ENCODE assay signal across 20 cellular contexts in the genomic region with DNA sequence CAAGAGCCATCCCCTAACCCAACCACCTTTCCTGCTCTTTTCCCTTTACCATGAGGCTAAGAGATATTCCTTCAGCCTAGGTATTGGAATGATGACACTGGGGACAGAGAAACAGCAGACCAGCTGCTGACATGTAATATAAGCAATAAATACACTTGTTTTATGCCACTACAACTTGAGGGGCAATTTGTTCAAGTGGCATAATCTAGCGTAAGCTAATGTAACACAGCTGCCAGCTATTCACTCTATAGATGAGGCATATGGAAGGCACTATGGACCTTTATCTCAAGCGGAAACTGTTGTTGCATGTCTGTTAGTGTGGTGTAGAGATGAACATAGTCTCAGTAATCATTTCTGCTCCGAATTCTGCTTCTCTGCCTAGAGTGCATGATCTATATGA.
DNase-seq lines count a peak whose midpoint lies in the region; ATAC-seq and TF ChIP-seq lines count a peak whose summit lies in the region.
"Had no signal": no experiment of that assay in that cellular context is flagged by ENCODE, and none has a peak within 500 bp of the region (broad histone marks: within the 10 kb centered on the region; RNA-seq: fewer than 3 reads in every experiment).

No MANE protein-coding gene starts in this region.

- no peak overlapping the region; the same call in 1 of the 2 replicates for H2BK20ac ChIP-seq in IMR-90 (ENCODE audit: low read depth, low read length)

- CTCF ChIA-PET in IMR-90 (lab: Yijun Ruan, JAX), result no interaction called here

- peak overlapping the region; percentile 33; the same call in 1 of the 2 replicates for H3K4ac ChIP-seq in IMR-90 (ENCODE audit: low read depth, low read length)

- H4K20me1 ChIP-seq in IMR-90 (ENCODE audit: insufficient read depth, low read length) (peaks cover 31% of the 10 kb centered on the region), osteoblast (ENCODE audit: insufficient read depth, low read length) (no peaks in the 10 kb centered on the region)

- H4K5ac ChIP-seq in IMR-90 (ENCODE audit: low read depth, low read length), result no peak overlapping the region

- H3K27ac ChIP-seq in IMR-90 (ENCODE audit: insufficient read depth, low read length), result peak overlapping the region; percentile 17; the same call in 1 of the 2 replicates
- peak overlapping the region; percentile 48 for H3K27ac ChIP-seq in osteoblast (ENCODE audit: low read depth, low read length)
- H3K27ac ChIP-seq: KMS-11 had no signal

- no peak overlapping the region for H2BK15ac ChIP-seq in IMR-90 (ENCODE audit: low read depth, low read length)

- H2AK9ac ChIP-seq in IMR-90 (replicated peaks; ENCODE audit: low read depth, low read length, poor library complexity), result no peak overlapping the region

- BruUV-seq in IMR-90 (replicated peaks; lab: Mats Ljungman, UMichigan), result no TSS peak

- no peak overlapping the region for H3K4me2 ChIP-seq in IMR-90 (ENCODE audit: low read depth, low read length)
- no peak overlapping the region for H3K4me2 ChIP-seq in osteoblast (ENCODE audit: insufficient read depth, low read length)
- H3K4me2 ChIP-seq: KMS-11 had no signal

- dilution Hi-C loops in IMR-90 (cut with HindIII; ENCODE audit: low sequenced_read_pairs, unreplicated experiment), result no loop called here

- TF ChIP-seq POLR2A in IMR-90 (IDR thresholded peaks at IDR 0.05; ENCODE audit: low read depth, low read length), result no peak

- H3K79me1 ChIP-seq in IMR-90 (ENCODE audit: low read depth in 1 of 2, low read length in 2 of 2), result peaks cover 44 to 81% of the 10 kb centered on the region in 2 experiments

- no peak overlapping the region for H4K91ac ChIP-seq in IMR-90 (ENCODE audit: insufficient read depth, low read depth, low read length)

- in situ Hi-C loops in IMR-90 (cut with MboI; ENCODE audit: low sequenced_read_pairs), result no loop called here

- H3K9me1 ChIP-seq in IMR-90 (ENCODE audit: insufficient read depth, low read length), result peaks cover 22% of the 10 kb centered on the region

- TF ChIP-seq RAD21 in IMR-90 (IDR thresholded peaks at IDR 0.05; ENCODE audit: low read length), result no peak

- no peak overlapping the region for H3K56ac ChIP-seq in IMR-90 (ENCODE audit: extremely low read depth, insufficient read depth, low read length)

- no peak overlapping the region for H2AK5ac ChIP-seq in IMR-90 (ENCODE audit: low read depth, low read length)

- H3K27me3 ChIP-seq in IMR-90 (ENCODE audit: control insufficient read depth, insufficient read depth, low read length) (no peaks in the 10 kb centered on the region), osteoblast (ENCODE audit: insufficient read depth, low read length) (no peaks in the 10 kb centered on the region)

- H3K23ac ChIP-seq in IMR-90 (ENCODE audit: low read depth, low read length), result peak overlapping the region; percentile 51; the same call in 1 of the 2 replicates

- DNase-seq in IMR-90 (no peak), NCI-H1694 (lab: John Stamatoyannopoulos, UW) (peak; percentile 80), NCI-H748 treated with DMSO at 0.1 percent for 48 hours (lab: John Stamatoyannopoulos, UW) (peak; percentile 90), osteoblast (ENCODE audit: insufficient read length, low spot score, missing footprints) (no peak), SKM-1 treated with dmso at 0.1 percent for 144 hours (lab: John Stamatoyannopoulos, UW; ENCODE audit: unreplicated experiment) (no peak)
- DNase-seq: activated CD4-positive, alpha-beta T cell treated with anti-CD3 and anti-CD28 coated beads for 36 hours; activated naive CD4-positive, alpha-beta T cell treated with anti-CD3 and anti-CD28 coated beads, Interleukin-2, amount 50 U/mL, for 16 hours; activated T-cell treated with anti-CD3 and anti-CD28 coated beads, Interleukin-2, amount 50 U/mL, for 48 hours; CD4-positive, alpha-beta memory T cell; DMS53; naive thymus-derived CD4-positive, alpha-beta T cell; NCI-H526; OCI-M1; stimulated activated CD4-positive, alpha-beta T cell treated with anti-CD3 and anti-CD28 coated beads, Interleukin-2, amount 100 ng/mL, for 24 hours; stimulated activated naive CD4-positive, alpha-beta T cell had no signal

- H2BK5ac ChIP-seq in IMR-90 (ENCODE audit: low read depth, low read length, poor library complexity, severe bottlenecking), result peak overlapping the region; percentile 13

- no CpG with 5 or more reads among the region's 3 CpGs for WGBS in IMR-90 (ENCODE audit: extremely low coverage in 2 of 2, insufficient read length in 1 of 2), 2 experiments

- H3K36me3 ChIP-seq in IMR-90 (ENCODE audit: control insufficient read depth, insufficient read depth, low read length) (peaks cover 17% of the 10 kb centered on the region), osteoblast (ENCODE audit: insufficient read depth, low read length) (peaks cover 18% of the 10 kb centered on the region)

- no peak overlapping the region for H2BK120ac ChIP-seq in IMR-90 (ENCODE audit: low read depth, low read length)

- peak overlapping the region; percentile 55 for H3K14ac ChIP-seq in IMR-90 (replicated peaks; ENCODE audit: low read depth, low read length)

- no peak for TF ChIP-seq CTCF in IMR-90 (conservative IDR thresholded peaks at IDR 0.05; ENCODE audit: low read depth, low read length)
- TF ChIP-seq CTCF in osteoblast (IDR thresholded peaks at IDR 0.05; ENCODE audit: extremely low read depth, low read depth, low read length), result no peak

- H3K79me2 ChIP-seq in osteoblast (ENCODE audit: insufficient read depth, low read length), result peaks cover 80% of the 10 kb centered on the region

- no peak overlapping the region for H3K9ac ChIP-seq in IMR-90 (ENCODE audit: low read depth, low read length)
- H3K9ac ChIP-seq: KMS-11 had no signal

- H3K9me3 ChIP-seq in IMR-90 (ENCODE audit: control insufficient read depth, insufficient read depth, low read length) (no peaks in the 10 kb centered on the region), osteoblast (ENCODE audit: low read depth, low read length) (no peaks in the 10 kb centered on the region)

- H4K8ac ChIP-seq in IMR-90 (ENCODE audit: low read depth in 2 of 2, low read length in 2 of 2), result no peak overlapping the region

- peak overlapping the region; percentile 7; the same call in 1 of the 2 replicates for H3K18ac ChIP-seq in IMR-90 (ENCODE audit: low read depth, low read length)

- intact Hi-C loops in IMR-90 (cut with micrococcal nuclease), result no loop called here

- POLR2A ChIA-PET in IMR-90 (lab: Charles Lee; ENCODE audit: unreplicated experiment), result no interaction called here

- H3K4me3 ChIP-seq in IMR-90 (ENCODE audit: insufficient read depth, low read depth, low read length) (no peak overlapping the region), osteoblast (ENCODE audit: insufficient read depth, low read length) (no peak overlapping the region)

- ATAC-seq in IMR-90 (ENCODE audit: low read depth) (no peak), HG03378 (IDR thresholded peaks at IDR 0.05; ENCODE audit: unreplicated experiment) (no peak), HG02970 (IDR thresholded peaks at IDR 0.05; ENCODE audit: low FRiP score, unreplicated experiment) (no peak)
- ATAC-seq: activated CD4-positive, alpha-beta T cell treated with anti-CD3 and anti-CD28 coated beads for 36 hours; esophagus mucosa; naive thymus-derived CD4-positive, alpha-beta T cell; Right ventricle myocardium inferior had no signal

- H2AFZ ChIP-seq in IMR-90 (replicated peaks; ENCODE audit: low read length, poor library complexity) (no peak overlapping the region), osteoblast (ENCODE audit: low read length) (no peak overlapping the region)

- H3K4me1 ChIP-seq in IMR-90 (ENCODE audit: control insufficient read depth, insufficient read depth, low read length) (peaks cover 21% of the 10 kb centered on the region), osteoblast (ENCODE audit: insufficient read depth, low read length) (peaks cover 37% of the 10 kb centered on the region)

TF ChIP-seq in IMR-90, 13 proteins besides CTCF, POLR2A, EP300 and RAD21:
- no peak for TF ChIP-seq CHD1 (IDR thresholded peaks at IDR 0.05; ENCODE audit: low read depth, low read length)
- TF ChIP-seq MAFK (IDR thresholded peaks at IDR 0.05; ENCODE audit: low read depth, low read length), result no peak
- no peak for TF ChIP-seq CEBPB (IDR thresholded peaks at IDR 0.05; ENCODE audit: low read depth, low read length)
- TF ChIP-seq RCOR1 (IDR thresholded peaks at IDR 0.05; ENCODE audit: insufficient replicate concordance, low read length), result no peak

Comparison
In these comparisons a context has a peak if more than half of its experiments do, and no peak if none do; other contexts are left out.
1. DNase-seq: peak in NCI-H1694 (single experiment) and NCI-H748 treated with DMSO at 0.1 percent for 48 hours (single experiment); none in IMR-90 (single experiment), osteoblast (single experiment) and SKM-1 treated with dmso at 0.1 percent for 144 hours (single experiment).